ENCODE assay signal across 14 cellular contexts in genomic region chr5:168992687-168993086, GRCh38.
DNase-seq lines count a peak whose midpoint lies in the region; ATAC-seq and TF ChIP-seq lines count a peak whose summit lies in the region.
"Had no signal": no experiment of that assay in that cellular context is flagged by ENCODE, and none has a peak within 500 bp of the region (broad histone marks: within the 10 kb centered on the region; RNA-seq: fewer than 3 reads in every experiment).

No MANE protein-coding gene starts in this region.

- H3K36me3 Mint-ChIP-seq in chondrocyte (ENCODE audit: low read depth) = peaks cover 2% of the 10 kb centered on the region
- H3K36me3 Mint-ChIP-seq in neural crest cell (ENCODE audit: low read depth) = no peaks in the 10 kb centered on the region
- H3K36me3 Mint-ChIP-seq in activated CD8-positive, alpha-beta T cell treated with anti-CD3 and anti-CD28 coated beads, Interleukin-2, amount 10 ng/mL, durations not matched to agents 7 days and 5 days (ENCODE audit: low read depth) = no peaks in the 10 kb centered on the region
- no peaks in the 10 kb centered on the region for H3K36me3 Mint-ChIP-seq in activated T-helper 17 cell treated with anti-CD3 and anti-CD28 coated beads, Interleukin-2, amount 50 U/mL, for 72 hours (ENCODE audit: low read depth)
- H3K36me3 Mint-ChIP-seq: activated naive CD8-positive, alpha-beta T cell; naive thymus-derived CD8-positive, alpha-beta T cell had no signal

- no peaks in the 10 kb centered on the region for H3K27me3 Mint-ChIP-seq in chondrocyte (ENCODE audit: low read depth)
- peaks cover 14% of the 10 kb centered on the region for H3K27me3 Mint-ChIP-seq in neural crest cell (ENCODE audit: low read depth)
- peaks cover 3% of the 10 kb centered on the region for H3K27me3 Mint-ChIP-seq in activated CD8-positive, alpha-beta T cell treated with anti-CD3 and anti-CD28 coated beads, Interleukin-2, amount 10 ng/mL, durations not matched to agents 7 days and 5 days (ENCODE audit: low read depth)
- H3K27me3 Mint-ChIP-seq in activated T-helper 17 cell treated with anti-CD3 and anti-CD28 coated beads, Interleukin-2, amount 50 U/mL, for 72 hours = peaks cover 2% of the 10 kb centered on the region

- H3K4me3 Mint-ChIP-seq in chondrocyte (ENCODE audit: unreplicated experiment) = no peak overlapping the region
- peak overlapping the region; percentile 19 for H3K4me3 Mint-ChIP-seq in neural crest cell
- H3K4me3 Mint-ChIP-seq in activated CD8-positive, alpha-beta T cell treated with anti-CD3 and anti-CD28 coated beads, Interleukin-2, amount 10 ng/mL, durations not matched to agents 7 days and 5 days = no peak overlapping the region
- H3K4me3 Mint-ChIP-seq in activated T-helper 17 cell treated with anti-CD3 and anti-CD28 coated beads, Interleukin-2, amount 50 U/mL, for 72 hours = no peak overlapping the region
- H3K4me3 Mint-ChIP-seq: activated naive CD8-positive, alpha-beta T cell; naive thymus-derived CD8-positive, alpha-beta T cell had no signal

- H3K4me1 Mint-ChIP-seq in chondrocyte (ENCODE audit: low read depth) = peaks cover 61% of the 10 kb centered on the region
- peaks cover 54% of the 10 kb centered on the region for H3K4me1 Mint-ChIP-seq in neural crest cell
- no peaks in the 10 kb centered on the region for H3K4me1 Mint-ChIP-seq in activated CD8-positive, alpha-beta T cell treated with anti-CD3 and anti-CD28 coated beads, Interleukin-2, amount 10 ng/mL, durations not matched to agents 7 days and 5 days (ENCODE audit: low read depth)
- no peaks in the 10 kb centered on the region for H3K4me1 Mint-ChIP-seq in activated T-helper 17 cell treated with anti-CD3 and anti-CD28 coated beads, Interleukin-2, amount 50 U/mL, for 72 hours

- TF ChIP-seq CTCF in C4-2B (conservative IDR thresholded peaks at IDR 0.05) = peak; percentile 39
- peak; percentile 26; the same call in 1 of the 2 replicates for TF ChIP-seq CTCF in LNCAP (IDR thresholded peaks at IDR 0.05)
- TF ChIP-seq CTCF in chondrocyte (IDR thresholded peaks at IDR 0.05) = peak; percentile 77
- TF ChIP-seq CTCF in neural crest cell (conservative IDR thresholded peaks at IDR 0.05) = peak; percentile 40

- no peak for ATAC-seq in activated CD8-positive, alpha-beta T cell treated with anti-CD3 and anti-CD28 coated beads, Interleukin-2, amount 10 ng/mL, durations not matched to agents 7 days and 5 days
- no peak for ATAC-seq in GM21381 (IDR thresholded peaks at IDR 0.05; ENCODE audit: unreplicated experiment)
- no peak for ATAC-seq in activated T-helper 17 cell treated with anti-CD3 and anti-CD28 coated beads, Interleukin-2, amount 50 U/mL, for 72 hours (replicated peaks)
- ATAC-seq: naive thymus-derived CD8-positive, alpha-beta T cell had no signal

- no peak for DNase-seq in chondrocyte (ENCODE audit: low spot score)
- DNase-seq in neural crest cell (ENCODE audit: low read depth, low spot score) = no peak
- no peak for DNase-seq in activated CD8-positive, alpha-beta T cell treated with anti-CD3 and anti-CD28 coated beads, Interleukin-2, amount 10 ng/mL, durations not matched to agents 7 days and 5 days
- no peak for DNase-seq in activated CD4-positive, alpha-beta T cell treated with anti-CD3 and anti-CD28 coated beads for 1 hour
- DNase-seq: activated CD8-positive, alpha-beta memory T cell treated with anti-CD3 and anti-CD28 coated beads for 24 hours; MM.1S; naive thymus-derived CD8-positive, alpha-beta T cell; stimulated activated CD4-positive, alpha-beta T cell treated with anti-CD3 and anti-CD28 coated beads, Interleukin-15, amount 100 ng/mL, for 24 hours; T-helper 1 cell had no signal

- H3K9me3 Mint-ChIP-seq in chondrocyte (ENCODE audit: low read depth) (no peaks in the 10 kb centered on the region), neural crest cell (no peaks in the 10 kb centered on the region)
- H3K9me3 Mint-ChIP-seq in activated CD8-positive, alpha-beta T cell treated with anti-CD3 and anti-CD28 coated beads, Interleukin-2, amount 10 ng/mL, durations not matched to agents 7 days and 5 days (ENCODE audit: insufficient read depth) = no peaks in the 10 kb centered on the region
- H3K9me3 Mint-ChIP-seq in activated T-helper 17 cell treated with anti-CD3 and anti-CD28 coated beads, Interleukin-2, amount 50 U/mL, for 72 hours = no peaks in the 10 kb centered on the region
- H3K9me3 Mint-ChIP-seq: naive thymus-derived CD8-positive, alpha-beta T cell had no signal

- no peak overlapping the region for H3K27ac ChIP-seq in C4-2B

- H3K27ac Mint-ChIP-seq in chondrocyte (ENCODE audit: unreplicated experiment) (peak overlapping the region; percentile 62), neural crest cell (ENCODE audit: unreplicated experiment) (peak overlapping the region; percentile 83)
- H3K27ac Mint-ChIP-seq in activated CD8-positive, alpha-beta T cell treated with anti-CD3 and anti-CD28 coated beads, Interleukin-2, amount 10 ng/mL, durations not matched to agents 7 days and 5 days = no peak overlapping the region
- no peak overlapping the region for H3K27ac Mint-ChIP-seq in activated T-helper 17 cell treated with anti-CD3 and anti-CD28 coated beads, Interleukin-2, amount 50 U/mL, for 72 hours
- H3K27ac Mint-ChIP-seq: activated naive CD8-positive, alpha-beta T cell; naive thymus-derived CD8-positive, alpha-beta T cell had no signal

- CTCF ChIA-PET in activated CD8-positive, alpha-beta T cell treated with anti-CD3 and anti-CD28 coated beads, Interleukin-2, amount 10 ng/mL, durations not matched to agents 7 days and 5 days (lab: Charles Lee) = no interaction called here

- POLR2A ChIA-PET in activated CD8-positive, alpha-beta T cell treated with anti-CD3 and anti-CD28 coated beads, Interleukin-2, amount 10 ng/mL, durations not matched to agents 7 days and 5 days (lab: Charles Lee) = no interaction called here

Comparison
In these comparisons a context has a peak if more than half of its experiments do, and no peak if none do; other contexts are left out.
1. CTCF ChIP-seq: peak in every context shown above with its lines; median percentile 77 in chondrocyte; 40 in neural crest cell; 39 in C4-2B; 26 in LNCAP.
2. H3K27ac Mint-ChIP-seq: peak in chondrocyte (single experiment) and neural crest cell (single experiment); none in activated CD8-positive, alpha-beta T cell treated with anti-CD3 and anti-CD28 coated beads, Interleukin-2, amount 10 ng/mL, durations not matched to agents 7 days and 5 days (single experiment) and activated T-helper 17 cell treated with anti-CD3 and anti-CD28 coated beads, Interleukin-2, amount 50 U/mL, for 72 hours (single experiment).